14 cellular contexts compared by ENCODE assay signal in the genomic region with DNA sequence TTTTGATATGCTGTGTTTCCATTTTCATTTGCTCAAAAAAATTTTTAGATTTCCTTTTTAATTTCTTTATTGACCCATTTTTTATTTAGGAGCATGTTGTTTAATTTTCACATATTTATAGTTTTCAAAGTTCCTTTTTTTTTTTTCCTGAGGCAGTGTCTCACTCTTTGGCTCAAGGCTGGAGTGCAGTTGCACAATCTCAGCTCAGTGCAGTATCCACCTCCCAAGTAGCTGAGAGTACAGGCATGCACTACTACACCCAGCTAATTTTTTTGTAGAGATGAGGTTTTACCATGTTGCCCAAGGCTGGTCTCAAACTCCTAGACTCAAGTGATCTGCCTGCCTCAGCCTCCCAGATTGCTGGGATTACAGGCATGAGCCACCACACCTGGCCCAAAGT. TPM values are rescaled to one million over a fixed set of nuclear protein-coding genes. Genes with fewer than 3 reads are reported as not detected.
DNase-seq lines count a peak whose midpoint lies in the region; ATAC-seq and TF ChIP-seq lines count a peak whose summit lies in the region.
"Had no signal": no experiment of that assay in that cellular context is flagged by ENCODE, and none has a peak within 500 bp of the region (broad histone marks: within the 10 kb centered on the region; RNA-seq: fewer than 3 reads in every experiment).

No MANE protein-coding gene starts in this region.

- in situ Hi-C loops in astrocyte of the cerebellum (cut with HindIII; ENCODE audit: low sequenced_read_pairs) = no loop called here

- H3K4me3 ChIP-seq in HL-60 (replicated peaks; ENCODE audit: insufficient read depth, low read length) (no peak overlapping the region), astrocyte of the cerebellum (ENCODE audit: low read depth, low read length) (no peak overlapping the region), left ventricle myocardium inferior (no peak overlapping the region)

- no peak overlapping the region for H3K27ac ChIP-seq in HL-60 (replicated peaks)
- H3K27ac ChIP-seq in left ventricle myocardium inferior (replicated peaks) = no peak overlapping the region
- H3K27ac ChIP-seq: foreskin keratinocyte, KMS-11, RWPE1 had no signal

- no peaks in the 10 kb centered on the region for H3K27me3 ChIP-seq in HL-60 (ENCODE audit: insufficient read depth, poor library complexity, severe bottlenecking)
- H3K27me3 ChIP-seq in left ventricle myocardium inferior (ENCODE audit: low read depth) = no peaks in the 10 kb centered on the region
- H3K27me3 ChIP-seq: foreskin keratinocyte had no signal

- H3K36me3 ChIP-seq in left ventricle myocardium inferior = peaks cover 6% of the 10 kb centered on the region

- H3K9me3 ChIP-seq in left ventricle myocardium inferior (replicated peaks) = peaks cover 8% of the 10 kb centered on the region

- TF ChIP-seq CTCF in HL-60 (IDR thresholded peaks at IDR 0.05; ENCODE audit: insufficient read depth, low read length) (no peak), astrocyte of the cerebellum (IDR thresholded peaks at IDR 0.05; ENCODE audit: low read depth, low read length, missing control alignments) (no peak), left ventricle myocardium inferior (IDR thresholded peaks at IDR 0.05; ENCODE audit: borderline replicate concordance) (no peak)

- peak; percentile 15 to 60 for DNase-seq in HL-60 (ENCODE audit: low read depth in 1 of 2, low spot score in 1 of 2)
- peak; percentile 24 for DNase-seq in astrocyte of the cerebellum (ENCODE audit: low read depth)
- peak; percentile 33 for DNase-seq in left ventricle myocardium inferior
- DNase-seq in stromal cell of bone marrow (ENCODE audit: low read depth) = peak; percentile 75
- DNase-seq in NCI-H1930 (lab: John Stamatoyannopoulos, UW) = no peak
- DNase-seq in DMS153 treated with DMSO at 0.1 percent for 48 hours (lab: John Stamatoyannopoulos, UW; ENCODE audit: unreplicated experiment) = no peak
- DNase-seq: central memory CD4-positive, alpha-beta T cell; NCI-H345; stimulated activated CD4-positive, alpha-beta T cell treated with anti-CD3 and anti-CD28 coated beads, Interleukin-4, amount 100 ng/mL, for 1 hour had no signal

- intact Hi-C loops in left ventricle myocardium inferior (cut with micrococcal nuclease) = no loop called here

- ATAC-seq in HG03175 (IDR thresholded peaks at IDR 0.05; ENCODE audit: unreplicated experiment) (no peak), GM21825 (IDR thresholded peaks at IDR 0.05; ENCODE audit: unreplicated experiment) (no peak)
- ATAC-seq: foreskin keratinocyte had no signal

- peaks cover 29% of the 10 kb centered on the region for H3K4me1 ChIP-seq in left ventricle myocardium inferior
- H3K4me1 ChIP-seq: foreskin keratinocyte had no signal

RNA-seq across cellular contexts. Expression of a gene that starts 36.2 kb away (rescaled TPM):
- total RNA-seq in left ventricle myocardium inferior = 40.8 TPM

Comparison
In these comparisons a context has a peak if more than half of its experiments do, and no peak if none do; other contexts are left out.
1. DNase-seq: peak in HL-60 (2 of 2), astrocyte of the cerebellum (single experiment), left ventricle myocardium inferior (single experiment) and stromal cell of bone marrow (single experiment); none in NCI-H1930 (0 of 2) and DMS153 treated with DMSO at 0.1 percent for 48 hours (single experiment).